In the genomic region with DNA sequence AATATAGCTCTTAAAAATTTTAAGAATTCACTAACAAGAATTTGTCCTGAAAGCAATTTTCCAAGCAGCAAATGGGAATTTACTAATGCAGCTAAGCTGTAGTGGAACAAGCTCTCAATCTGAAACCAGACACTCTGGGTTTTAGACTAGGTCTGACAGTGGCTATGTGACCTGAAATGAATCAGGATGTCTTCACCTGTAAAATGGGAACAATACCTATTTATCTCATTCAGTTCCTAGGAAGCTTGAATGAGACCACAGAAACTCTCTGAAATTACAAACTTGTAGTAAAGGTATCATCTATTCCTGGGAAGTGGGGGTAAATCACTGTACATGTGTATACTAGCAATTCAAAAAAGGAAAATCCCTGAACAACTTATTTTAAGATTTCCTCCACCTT, we compare ENCODE assay signal across 8 cellular contexts. TPM values are rescaled to one million over a fixed set of nuclear protein-coding genes. Genes with fewer than 3 reads are reported as not detected.
DNase-seq lines count a peak whose midpoint lies in the region; ATAC-seq and TF ChIP-seq lines count a peak whose summit lies in the region.
"Had no signal": no experiment of that assay in that cellular context is flagged by ENCODE, and none has a peak within 500 bp of the region (broad histone marks: within the 10 kb centered on the region; RNA-seq: fewer than 3 reads in every experiment).

No MANE protein-coding gene starts in this region.

- peak overlapping the region; percentile 92 for H3K27ac ChIP-seq in HL-60 (replicated peaks)

- ATAC-seq in stimulated activated effector memory CD8-positive, alpha-beta T cell treated with anti-CD3 and anti-CD28 coated beads, Interleukin-12 subunit alpha, Interleukin-12 subunit beta, amount 100 ng/mL, for 72 hours: no peak
- no peak for ATAC-seq in GM19463 (IDR thresholded peaks at IDR 0.05; ENCODE audit: unreplicated experiment)

- H3K36me3 Mint-ChIP-seq in activated CD4-positive, alpha-beta memory T cell treated with anti-CD3 and anti-CD28 coated beads for 36 hours: peaks cover 39% of the 10 kb centered on the region
- peaks cover 81% of the 10 kb centered on the region for H3K36me3 Mint-ChIP-seq in stimulated activated effector memory CD8-positive, alpha-beta T cell treated with anti-CD3 and anti-CD28 coated beads, Interleukin-12 subunit alpha, Interleukin-12 subunit beta, amount 100 ng/mL, for 72 hours

- CTCF ChIA-PET in activated CD4-positive, alpha-beta memory T cell treated with anti-CD3 and anti-CD28 coated beads for 36 hours (lab: Charles Lee): interaction anchor here (1.0 kb wide), 1 partner anchor 10 kb away, joined by 3 read pairs; no protein-coding TSS in a partner anchor

- peak overlapping the region; percentile 85 for H3K4me3 ChIP-seq in HL-60 (replicated peaks; ENCODE audit: insufficient read depth, low read length)
- H3K4me3 ChIP-seq in iPS-11a (ENCODE audit: low read depth, low read length): peak overlapping the region; percentile 84

- H3K27ac Mint-ChIP-seq in activated CD4-positive, alpha-beta memory T cell treated with anti-CD3 and anti-CD28 coated beads for 36 hours: peak overlapping the region; percentile 96
- H3K27ac Mint-ChIP-seq in stimulated activated effector memory CD8-positive, alpha-beta T cell treated with anti-CD3 and anti-CD28 coated beads, Interleukin-12 subunit alpha, Interleukin-12 subunit beta, amount 100 ng/mL, for 72 hours: peak overlapping the region; percentile 99

- no peak for DNase-seq in HL-60 (ENCODE audit: low read depth in 1 of 2, low spot score in 1 of 2)
- no peak for DNase-seq in activated CD4-positive, alpha-beta memory T cell treated with anti-CD3 and anti-CD28 coated beads for 36 hours
- DNase-seq in stimulated activated effector memory CD8-positive, alpha-beta T cell treated with anti-CD3 and anti-CD28 coated beads, Interleukin-12 subunit alpha, Interleukin-12 subunit beta, amount 100 ng/mL, for 72 hours (ENCODE audit: low spot score in 2 of 2): no peak
- DNase-seq in globus pallidus (ENCODE audit: low spot score): no peak
- DNase-seq in NCI-H2171 (lab: John Stamatoyannopoulos, UW): no peak
- DNase-seq: hippocampal formation had no signal

- POLR2A ChIA-PET in activated CD4-positive, alpha-beta memory T cell treated with anti-CD3 and anti-CD28 coated beads for 36 hours (lab: Charles Lee): interaction anchor here (0.8 to 1.1 kb wide), 5 partner anchors 8 to 268 kb away, joined by 3 to 4 read pairs (median 3); partner anchors contain the start of genes ARMC10 and FBXL13

- intact Hi-C loops in activated CD4-positive, alpha-beta memory T cell treated with anti-CD3 and anti-CD28 coated beads for 36 hours (cut with micrococcal nuclease): loop anchor here (2.0 to 10.0 kb wide), 2 partner anchors 17 to 1601 kb away; no protein-coding TSS in a partner anchor

- H3K27me3 Mint-ChIP-seq in activated CD4-positive, alpha-beta memory T cell treated with anti-CD3 and anti-CD28 coated beads for 36 hours: no peaks in the 10 kb centered on the region

- TF ChIP-seq CTCF in HL-60 (IDR thresholded peaks at IDR 0.05; ENCODE audit: insufficient read depth, low read length): no peak

- peaks cover 53% of the 10 kb centered on the region for H3K4me1 Mint-ChIP-seq in activated CD4-positive, alpha-beta memory T cell treated with anti-CD3 and anti-CD28 coated beads for 36 hours (ENCODE audit: low read depth)
- peaks cover 43% of the 10 kb centered on the region for H3K4me1 Mint-ChIP-seq in stimulated activated effector memory CD8-positive, alpha-beta T cell treated with anti-CD3 and anti-CD28 coated beads, Interleukin-12 subunit alpha, Interleukin-12 subunit beta, amount 100 ng/mL, for 72 hours

- H3K9me3 Mint-ChIP-seq in activated CD4-positive, alpha-beta memory T cell treated with anti-CD3 and anti-CD28 coated beads for 36 hours: no peaks in the 10 kb centered on the region
- H3K9me3 Mint-ChIP-seq in stimulated activated effector memory CD8-positive, alpha-beta T cell treated with anti-CD3 and anti-CD28 coated beads, Interleukin-12 subunit alpha, Interleukin-12 subunit beta, amount 100 ng/mL, for 72 hours: no peaks in the 10 kb centered on the region

- H3K4me3 Mint-ChIP-seq in activated CD4-positive, alpha-beta memory T cell treated with anti-CD3 and anti-CD28 coated beads for 36 hours: peak overlapping the region; percentile 90
- H3K4me3 Mint-ChIP-seq in stimulated activated effector memory CD8-positive, alpha-beta T cell treated with anti-CD3 and anti-CD28 coated beads, Interleukin-12 subunit alpha, Interleukin-12 subunit beta, amount 100 ng/mL, for 72 hours: peak overlapping the region; percentile 99

- no peaks in the 10 kb centered on the region for H3K27me3 ChIP-seq in HL-60 (ENCODE audit: insufficient read depth, poor library complexity, severe bottlenecking)

RNA-seq across cellular contexts. Expression of gene DNAJC2, which starts 1.2 kb away (rescaled TPM):
- 10 to 100 TPM; 51.1 to 51.5 TPM for total RNA-seq in activated CD4-positive, alpha-beta memory T cell treated with anti-CD3 and anti-CD28 coated beads for 36 hours

RNA-seq across cellular contexts. Expression of gene PSMC2, which starts 4.1 kb away (rescaled TPM):
- 100 to 1,000 TPM; 161 to 165 TPM for total RNA-seq in activated CD4-positive, alpha-beta memory T cell treated with anti-CD3 and anti-CD28 coated beads for 36 hours

RNA-seq across cellular contexts. Expression of gene PMPCB, which starts 46.1 kb away (rescaled TPM):
- total RNA-seq in activated CD4-positive, alpha-beta memory T cell treated with anti-CD3 and anti-CD28 coated beads for 36 hours: 10 to 100 TPM; 81.9 to 85.0 TPM
